30 cellular contexts compared by ENCODE assay signal in the genomic region with DNA sequence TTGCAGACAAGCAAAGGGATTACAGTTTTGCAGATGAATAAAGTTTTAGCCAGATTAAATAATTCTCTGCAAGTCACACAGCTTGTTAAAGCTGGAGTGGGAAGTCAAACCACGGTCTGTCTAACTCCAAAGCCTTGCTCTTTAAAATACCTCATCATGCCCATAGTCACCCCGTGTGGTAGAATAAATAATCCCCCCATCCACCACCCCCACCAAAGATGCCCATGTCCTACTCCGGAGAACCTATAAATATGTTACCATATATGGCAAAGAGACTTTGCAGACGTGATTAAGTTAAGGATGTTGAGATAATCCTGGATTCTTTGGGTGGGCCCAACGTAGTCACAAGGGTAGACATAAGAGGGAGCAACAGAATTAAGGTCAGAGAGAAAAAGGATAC.
"Had no signal": no experiment of that assay in that cellular context is flagged by ENCODE, and none has a peak within 500 bp of the region (broad histone marks: within the 10 kb centered on the region; RNA-seq: fewer than 3 reads in every experiment).

No MANE protein-coding gene starts in this region.

- H3K27me3 Mint-ChIP-seq: activated CD4-positive, alpha-beta memory T cell treated with anti-CD3 and anti-CD28 coated beads, Interleukin-2, amount 10 ng/mL, durations not matched to agents 7 days and 5 days had no signal

- H3K36me3 ChIP-seq: adrenal gland, breast epithelium, cardiac muscle cell, colonic mucosa, esophagus squamous epithelium, gastroesophageal sphincter had no signal

- H3K36me3 Mint-ChIP-seq: activated naive CD8-positive, alpha-beta T cell; WTC11 had no signal

- H3K27me3 ChIP-seq: body of pancreas, cardiac muscle cell, esophagus squamous epithelium, gastroesophageal sphincter had no signal

- DNase-seq: activated CD4-positive, alpha-beta memory T cell treated with anti-CD3 and anti-CD28 coated beads, Interleukin-2, amount 10 ng/mL, durations not matched to agents 7 days and 5 days; activated CD4-positive, alpha-beta T cell treated with anti-CD3 and anti-CD28 coated beads for 1 hour; activated CD4-positive, alpha-beta T cell treated with anti-CD3 and anti-CD28 coated beads for 4 hours; activated CD4-positive, alpha-beta T cell treated with anti-CD3 and anti-CD28 coated beads, Interleukin-2, amount 10 ng/mL, durations not matched to agents 7 days and 5 days; activated CD4-positive, alpha-beta T cell treated with anti-CD3 and anti-CD28 coated beads, Interleukin-2, amount 50 U/mL, for 4 hours; activated CD8-positive, alpha-beta memory T cell treated with anti-CD3 and anti-CD28 coated beads, Interleukin-2, amount 50 U/mL, for 48 hours; activated gamma-delta T cell; activated naive CD4-positive, alpha-beta T cell treated with anti-CD3 and anti-CD28 coated beads, Interleukin-2, amount 50 U/mL, for 16 hours; activated naive CD4-positive, alpha-beta T cell treated with Interleukin-2 at 50 U/mL for 16 hours; activated T-cell treated with anti-CD3 and anti-CD28 coated beads for 4 hours; activated T-cell treated with anti-CD3 and anti-CD28 coated beads, Interleukin-2, amount 50 U/mL, for 24 hours; activated T-cell treated with anti-CD3 and anti-CD28 coated beads, Interleukin-2, amount 50 U/mL, for 72 hours; adrenal gland; amygdala; aorta; body of pancreas; central memory CD4-positive, alpha-beta T cell; cerebellar nuclear complex; colonic mucosa; effector CD8-positive, alpha-beta T cell; esophagus squamous epithelium; foreskin melanocyte; head of caudate nucleus; T-helper 2 cell had no signal

- H3K4me1 Mint-ChIP-seq: activated CD4-positive, alpha-beta memory T cell treated with anti-CD3 and anti-CD28 coated beads, Interleukin-2, amount 10 ng/mL, durations not matched to agents 7 days and 5 days; activated CD4-positive, alpha-beta T cell treated with anti-CD3 and anti-CD28 coated beads, Interleukin-2, amount 10 ng/mL, durations not matched to agents 7 days and 5 days had no signal

- ATAC-seq: activated T-cell treated with anti-CD3 and anti-CD28 coated beads, Interleukin-2, amount 50 U/mL, for 72 hours; body of pancreas; gastroesophageal sphincter; WTC11 had no signal

- H3K4me1 ChIP-seq: adrenal gland, body of pancreas, breast epithelium, colonic mucosa, esophagus squamous epithelium, gastroesophageal sphincter had no signal

- H3K4me3 ChIP-seq: adrenal gland, body of pancreas, breast epithelium, cardiac muscle cell, colonic mucosa, esophagus squamous epithelium, gastroesophageal sphincter had no signal

- H3K9me3 Mint-ChIP-seq: activated CD4-positive, alpha-beta memory T cell treated with anti-CD3 and anti-CD28 coated beads, Interleukin-2, amount 10 ng/mL, durations not matched to agents 7 days and 5 days; activated CD4-positive, alpha-beta T cell treated with anti-CD3 and anti-CD28 coated beads, Interleukin-2, amount 10 ng/mL, durations not matched to agents 7 days and 5 days; activated T-cell treated with anti-CD3 and anti-CD28 coated beads, Interleukin-2, amount 50 U/mL, for 24 hours; activated T-cell treated with anti-CD3 and anti-CD28 coated beads, Interleukin-2, amount 50 U/mL, for 72 hours; WTC11 had no signal

- H3K9me3 ChIP-seq: adrenal gland, body of pancreas, breast epithelium, colonic mucosa, esophagus squamous epithelium, gastroesophageal sphincter had no signal

- H3K27ac ChIP-seq: adrenal gland, body of pancreas, breast epithelium, cardiac muscle cell, colonic mucosa, epithelial cell of prostate, esophagus squamous epithelium, gastroesophageal sphincter had no signal

- H3K27ac Mint-ChIP-seq: activated CD4-positive, alpha-beta memory T cell treated with anti-CD3 and anti-CD28 coated beads, Interleukin-2, amount 10 ng/mL, durations not matched to agents 7 days and 5 days; activated CD4-positive, alpha-beta T cell treated with anti-CD3 and anti-CD28 coated beads, Interleukin-2, amount 10 ng/mL, durations not matched to agents 7 days and 5 days; activated naive CD8-positive, alpha-beta T cell; activated T-cell treated with anti-CD3 and anti-CD28 coated beads, Interleukin-2, amount 50 U/mL, for 24 hours; activated T-cell treated with anti-CD3 and anti-CD28 coated beads, Interleukin-2, amount 50 U/mL, for 72 hours; WTC11 had no signal

- H3K4me3 Mint-ChIP-seq: activated CD4-positive, alpha-beta memory T cell treated with anti-CD3 and anti-CD28 coated beads, Interleukin-2, amount 10 ng/mL, durations not matched to agents 7 days and 5 days; activated CD4-positive, alpha-beta T cell treated with anti-CD3 and anti-CD28 coated beads, Interleukin-2, amount 10 ng/mL, durations not matched to agents 7 days and 5 days; activated naive CD8-positive, alpha-beta T cell; activated T-cell treated with anti-CD3 and anti-CD28 coated beads, Interleukin-2, amount 50 U/mL, for 24 hours; activated T-cell treated with anti-CD3 and anti-CD28 coated beads, Interleukin-2, amount 50 U/mL, for 72 hours had no signal
